Comparison of ENCODE assay signal across 1 cellular context in the genomic region with DNA sequence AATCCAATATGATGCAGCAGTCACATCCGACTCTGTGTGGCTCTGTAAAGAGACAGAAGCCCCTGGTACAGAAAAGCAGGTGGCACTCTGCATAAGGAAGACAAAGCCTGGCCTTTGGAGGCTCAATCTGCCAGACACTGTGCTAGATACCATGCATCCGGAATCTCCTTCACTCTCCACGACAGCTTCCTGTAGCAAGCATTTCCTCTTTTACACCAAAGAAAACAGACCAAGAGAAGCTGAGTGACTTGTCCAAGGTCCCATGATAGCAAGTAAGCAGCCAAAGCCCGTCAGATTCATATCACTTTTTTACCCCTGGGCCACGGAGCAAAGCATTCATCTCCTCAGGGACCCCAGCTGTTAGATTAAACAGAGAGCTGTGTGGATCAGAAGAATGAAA.
TF ChIP-seq lines count a peak whose summit lies in the region.

No MANE protein-coding gene starts in this region.

TF ChIP-seq in endothelial cell of umbilical vein, 7 proteins besides CTCF, POLR2A, EP300 and RAD21 (continued from another document):
- TF ChIP-seq GATA2 (IDR thresholded peaks at IDR 0.05; ENCODE audit: insufficient read depth, insufficient read length, low read depth, low read length) (no peak), MYC (IDR thresholded peaks at IDR 0.05; ENCODE audit: low read depth, low read length) (no peak)
